23 cellular contexts compared by ENCODE assay signal in the genomic region with DNA sequence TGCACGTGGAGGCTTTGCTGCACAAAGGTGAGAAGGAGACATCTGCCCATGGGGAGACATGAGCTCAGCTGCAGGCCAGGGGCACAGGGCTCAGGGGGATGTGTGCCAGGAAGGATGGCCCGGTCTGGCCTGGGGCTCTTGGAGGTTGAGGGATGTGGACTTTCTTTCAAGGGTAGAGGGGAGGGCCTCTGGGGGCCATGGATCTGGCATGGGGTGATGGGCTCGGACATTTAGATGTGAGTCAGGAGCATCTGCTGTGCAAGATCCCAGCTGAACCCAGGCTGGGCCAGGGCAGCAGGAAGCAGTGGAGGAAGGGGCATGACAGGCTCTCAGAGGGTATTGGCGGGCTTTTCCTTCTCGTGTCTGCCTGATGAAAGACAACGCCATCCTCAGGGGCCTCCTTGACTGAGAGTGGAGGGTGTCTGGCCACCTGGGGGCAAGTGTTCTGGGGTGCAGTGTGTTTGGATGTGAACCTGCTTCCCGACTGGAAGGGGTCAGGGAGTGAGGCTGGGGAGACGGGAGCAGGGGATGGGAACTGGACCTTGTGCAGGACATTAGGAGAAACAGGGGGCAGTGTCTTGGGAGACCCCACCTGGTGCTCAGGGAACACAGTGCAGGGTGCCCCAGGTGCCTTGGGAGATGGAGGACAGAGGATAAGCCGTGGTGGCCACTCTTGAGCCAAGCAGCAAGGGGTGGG.
"Had no signal": no experiment of that assay in that cellular context is flagged by ENCODE, and none has a peak within 500 bp of the region (broad histone marks: within the 10 kb centered on the region; RNA-seq: fewer than 3 reads in every experiment).

No MANE protein-coding gene starts in this region.

- H3K27ac Mint-ChIP-seq: natural killer cell had no signal

- H3K36me3 ChIP-seq: gastrocnemius medialis, lower lobe of right lung, ovary, right lobe of liver, suprapubic skin, transverse colon, upper lobe of right lung, uterus had no signal

- DNase-seq: cerebellar nuclear complex; dorsolateral prefrontal cortex; effector CD4-positive, alpha-beta T cell; foreskin fibroblast; head of caudate nucleus; left ventricle myocardium superior; lower lobe of right lung; natural killer cell; nucleus accumbens; ovary; right lobe of liver; small intestine; stimulated activated CD4-positive, alpha-beta T cell treated with anti-CD3 and anti-CD28 coated beads, Interleukin-1b, Interleukin-23, amount 100 ng/mL, for 48 hours; stimulated activated CD4-positive, alpha-beta T cell treated with anti-CD3 and anti-CD28 coated beads, Interleukin-4, amount 100 ng/mL, for 1 hour; stimulated activated CD8-positive, alpha-beta memory T cell treated with anti-CD3 and anti-CD28 coated beads, Interleukin-4, amount 100 ng/mL, for 48 hours; stimulated activated naive CD4-positive, alpha-beta T cell treated with Interleukin-2 at 50 U/mL for 16 hours; transverse colon; upper lobe of right lung; uterus had no signal

- H3K27me3 ChIP-seq: dorsolateral prefrontal cortex, gastrocnemius medialis, ovary, right lobe of liver, suprapubic skin, transverse colon, upper lobe of right lung, uterus had no signal

- H3K4me3 ChIP-seq: dorsolateral prefrontal cortex, gastrocnemius medialis, lower lobe of right lung, ovary, right lobe of liver, suprapubic skin, transverse colon, upper lobe of right lung, uterus had no signal

- H3K4me3 Mint-ChIP-seq: natural killer cell, neural crest cell had no signal

- H3K36me3 Mint-ChIP-seq: natural killer cell had no signal

- H3K9me3 Mint-ChIP-seq: natural killer cell, neural crest cell had no signal

- H3K27ac ChIP-seq: dorsolateral prefrontal cortex, epithelial cell of prostate, gastrocnemius medialis, lower lobe of right lung, ovary, right lobe of liver, suprapubic skin, transverse colon, upper lobe of right lung, uterus had no signal

- H3K9me3 ChIP-seq: gastrocnemius medialis, lower lobe of right lung, ovary, right lobe of liver, suprapubic skin, transverse colon, upper lobe of right lung, uterus had no signal

- H3K4me1 ChIP-seq: gastrocnemius medialis, suprapubic skin, transverse colon had no signal
